Comparison of ENCODE assay signal across 31 cellular contexts in genomic region chr5:39843767-39844166, GRCh38.
"Had no signal": no experiment of that assay in that cellular context is flagged by ENCODE, and none has a peak within 500 bp of the region (broad histone marks: within the 10 kb centered on the region; RNA-seq: fewer than 3 reads in every experiment).

No MANE protein-coding gene starts in this region.

- H3K9me3 ChIP-seq: SJCRH30, SK-N-SH had no signal

- H3K27ac Mint-ChIP-seq: activated CD4-positive, alpha-beta T cell treated with anti-CD3 and anti-CD28 coated beads for 36 hours; activated CD4-positive, alpha-beta T cell treated with anti-CD3 and anti-CD28 coated beads, Interleukin-2, amount 10 ng/mL, durations not matched to agents 7 days and 5 days; activated CD8-positive, alpha-beta T cell treated with anti-CD3 and anti-CD28 coated beads, Interleukin-2, amount 10 ng/mL, durations not matched to agents 7 days and 5 days; activated naive CD4-positive, alpha-beta T cell treated with anti-CD3 and anti-CD28 coated beads, Interleukin-2, amount 50 U/mL, for 24 hours; activated naive CD8-positive, alpha-beta T cell treated with anti-CD3 and anti-CD28 coated beads, Interleukin-2, amount 10 ng/mL, durations not matched to agents 7 days and 5 days; activated T-cell treated with anti-CD3 and anti-CD28 coated beads, Interleukin-2, amount 50 U/mL, for 24 hours; activated T-helper 2 cell treated with anti-CD3 and anti-CD28 coated beads, Interferon-gamma antibody, Interleukin-2, Interleukin-4, amounts not matched to agents 10 μg/mL and 5 μg/mL and 100 μg/mL, durations not matched to agents 14 hours and 24 hours and 36 hours; T-helper 1 cell treated with Interleukin-12 subunit alpha and Interleukin-12 subunit beta and Interleukin-4 antibody, amounts not matched to agents 30 μg/mL and 1 μg/mL, for 36 hours; T-helper 2 cell treated with Interferon-gamma antibody and Interleukin-4, amounts not matched to agents 5 μg/mL and 100 μg/mL, for 36 hours had no signal

- FAIRE-seq: astrocyte, K562, TTC549 had no signal

- H3K4me1 Mint-ChIP-seq: activated CD4-positive, alpha-beta T cell treated with anti-CD3 and anti-CD28 coated beads for 36 hours; activated CD4-positive, alpha-beta T cell treated with anti-CD3 and anti-CD28 coated beads, Interleukin-2, amount 10 ng/mL, durations not matched to agents 7 days and 5 days; activated naive CD4-positive, alpha-beta T cell treated with anti-CD3 and anti-CD28 coated beads, Interleukin-2, amount 50 U/mL, for 24 hours; activated naive CD8-positive, alpha-beta T cell treated with anti-CD3 and anti-CD28 coated beads, Interleukin-2, amount 10 ng/mL, durations not matched to agents 7 days and 5 days had no signal

- H3K36me3 Mint-ChIP-seq: activated naive CD4-positive, alpha-beta T cell treated with anti-CD3 and anti-CD28 coated beads, Interleukin-2, amount 50 U/mL, for 24 hours; activated naive CD8-positive, alpha-beta T cell treated with anti-CD3 and anti-CD28 coated beads, Interleukin-2, amount 10 ng/mL, durations not matched to agents 7 days and 5 days had no signal

- DNase-seq: activated CD4-positive, alpha-beta T cell treated with anti-CD3 and anti-CD28 coated beads for 36 hours; activated CD4-positive, alpha-beta T cell treated with anti-CD3 and anti-CD28 coated beads, Interleukin-2, amount 10 ng/mL, durations not matched to agents 7 days and 5 days; activated CD4-positive, alpha-beta T cell treated with anti-CD3 and anti-CD28 coated beads, Interleukin-2, amount 50 U/mL, for 48 hours; activated CD8-positive, alpha-beta T cell treated with anti-CD3 and anti-CD28 coated beads, Interleukin-2, amount 10 ng/mL, durations not matched to agents 7 days and 5 days; activated gamma-delta T cell; activated naive CD4-positive, alpha-beta T cell treated with Interleukin-2 at 50 U/mL for 16 hours; activated naive CD8-positive, alpha-beta T cell treated with anti-CD3 and anti-CD28 coated beads, Interleukin-2, amount 10 ng/mL, durations not matched to agents 7 days and 5 days; activated T-cell treated with anti-CD3 and anti-CD28 coated beads, Interleukin-2, amount 50 U/mL, for 24 hours; body of pancreas; caudate nucleus; NCI-H1105; NCI-H1436; NCI-H1694; NCI-H1930; NCI-H510A; NCI-H526; NCI-H748 treated with DMSO at 0.1 percent for 48 hours; NK-92 treated with Interleukin-12 subunit alpha and Interleukin-12 subunit beta, amount 100 ng/mL, for 24 hours; PC-9; SHP77; SJCRH30; SK-N-SH had no signal

- H3K4me3 ChIP-seq: body of pancreas, breast epithelium, K562, PC-9, SJCRH30 had no signal

- H3K9me3 Mint-ChIP-seq: activated CD4-positive, alpha-beta T cell treated with anti-CD3 and anti-CD28 coated beads, Interleukin-2, amount 10 ng/mL, durations not matched to agents 7 days and 5 days; activated T-helper 2 cell treated with anti-CD3 and anti-CD28 coated beads, Interferon-gamma antibody, Interleukin-2, Interleukin-4, amounts not matched to agents 10 μg/mL and 5 μg/mL and 100 μg/mL, durations not matched to agents 14 hours and 24 hours and 36 hours had no signal

- ATAC-seq: activated CD4-positive, alpha-beta T cell treated with anti-CD3 and anti-CD28 coated beads for 36 hours; activated CD4-positive, CD25-positive, alpha-beta regulatory T cell treated with anti-CD3 and anti-CD28 coated beads, Interleukin-2, amount 50 U/mL, for 24 hours; activated CD8-positive, alpha-beta T cell treated with anti-CD3 and anti-CD28 coated beads, Interleukin-2, amount 10 ng/mL, durations not matched to agents 7 days and 5 days; body of pancreas; K562 had no signal

- H3K4me1 ChIP-seq: body of pancreas, breast epithelium, SJCRH30 had no signal

- H3K36me3 ChIP-seq: breast epithelium, SJCRH30 had no signal

- H3K4me3 Mint-ChIP-seq: activated CD4-positive, alpha-beta T cell treated with anti-CD3 and anti-CD28 coated beads for 36 hours; activated CD4-positive, alpha-beta T cell treated with anti-CD3 and anti-CD28 coated beads, Interleukin-2, amount 10 ng/mL, durations not matched to agents 7 days and 5 days; activated CD8-positive, alpha-beta T cell treated with anti-CD3 and anti-CD28 coated beads, Interleukin-2, amount 10 ng/mL, durations not matched to agents 7 days and 5 days; activated naive CD4-positive, alpha-beta T cell treated with anti-CD3 and anti-CD28 coated beads, Interleukin-2, amount 50 U/mL, for 24 hours; activated naive CD8-positive, alpha-beta T cell treated with anti-CD3 and anti-CD28 coated beads, Interleukin-2, amount 10 ng/mL, durations not matched to agents 7 days and 5 days; activated T-cell treated with anti-CD3 and anti-CD28 coated beads, Interleukin-2, amount 50 U/mL, for 24 hours; T-helper 1 cell treated with Interleukin-12 subunit alpha and Interleukin-12 subunit beta and Interleukin-4 antibody, amounts not matched to agents 30 μg/mL and 1 μg/mL, for 36 hours; T-helper 2 cell treated with Interferon-gamma antibody and Interleukin-4, amounts not matched to agents 5 μg/mL and 100 μg/mL, for 36 hours had no signal
